ENCODE assay signal across 8 cellular contexts in the genomic region with DNA sequence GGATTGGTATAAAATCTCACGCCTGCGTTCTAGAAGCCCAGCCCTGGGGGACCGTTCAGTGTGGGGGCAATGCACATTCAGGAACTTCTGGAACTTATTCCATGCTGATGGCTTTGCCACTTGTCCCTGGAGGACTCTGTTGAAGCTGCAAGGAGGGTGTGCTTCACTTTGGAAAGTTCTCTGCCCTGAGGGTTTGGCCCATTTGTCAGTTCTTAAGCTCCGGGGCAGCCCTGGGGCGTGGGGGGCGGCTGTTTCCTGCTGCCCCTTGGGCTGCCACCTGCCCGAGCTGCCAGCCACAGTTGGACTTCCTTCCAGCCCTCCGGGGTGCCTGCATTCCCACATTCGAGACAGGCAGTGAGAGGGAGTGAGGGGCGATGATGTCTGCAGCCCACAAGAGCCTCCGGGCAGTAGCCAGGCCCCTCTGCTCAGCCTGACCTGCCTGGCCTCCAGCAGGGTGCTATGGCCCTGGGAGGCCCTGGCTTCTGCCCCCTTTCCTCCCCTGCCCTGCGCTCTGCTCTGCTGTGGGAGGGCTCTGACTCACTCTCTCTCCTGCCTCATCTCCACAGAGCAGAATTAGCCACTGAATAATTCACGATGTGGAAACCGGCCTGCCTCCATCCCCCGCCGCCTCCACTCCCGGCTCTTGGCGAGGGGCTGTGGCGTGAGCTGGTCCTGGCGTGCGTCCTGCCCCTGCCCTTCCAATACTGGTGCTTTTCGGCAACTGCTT. TPM values are rescaled to one million over a fixed set of nuclear protein-coding genes. Genes with fewer than 3 reads are reported as not detected.
DNase-seq lines count a peak whose midpoint lies in the region; ATAC-seq and TF ChIP-seq lines count a peak whose summit lies in the region.

No MANE protein-coding gene starts in this region.

- TF ChIP-seq CTCF in gastroesophageal sphincter (IDR thresholded peaks at IDR 0.05) (no peak), osteocyte (IDR thresholded peaks at IDR 0.05) (no peak)

- H3K4me3 Mint-ChIP-seq in CD8-positive, alpha-beta memory T cell: peak overlapping the region; percentile 83 to 92 (median 88)
- H3K4me3 Mint-ChIP-seq in activated T-helper 17 cell treated with anti-CD3 and anti-CD28 coated beads, Interleukin-2, amount 50 U/mL, for 72 hours: peak overlapping the region; percentile 90
- H3K4me3 Mint-ChIP-seq in osteocyte (ENCODE audit: unreplicated experiment): peak overlapping the region; percentile 94

- no peaks in the 10 kb centered on the region for H3K27me3 ChIP-seq in CD8-positive, alpha-beta memory T cell (ENCODE audit: insufficient read depth, low read length, poor library complexity, severe bottlenecking)
- no peaks in the 10 kb centered on the region for H3K27me3 ChIP-seq in MG63
- no peaks in the 10 kb centered on the region for H3K27me3 ChIP-seq in gastroesophageal sphincter

- H3K9me3 Mint-ChIP-seq in CD8-positive, alpha-beta memory T cell: no peaks in the 10 kb centered on the region
- no peaks in the 10 kb centered on the region for H3K9me3 Mint-ChIP-seq in activated T-helper 17 cell treated with anti-CD3 and anti-CD28 coated beads, Interleukin-2, amount 50 U/mL, for 72 hours
- H3K9me3 Mint-ChIP-seq in osteocyte (ENCODE audit: unreplicated experiment): no peaks in the 10 kb centered on the region

- H3K27ac Mint-ChIP-seq in CD8-positive, alpha-beta memory T cell: peak overlapping the region in 7 of 8 donors; percentile 51 to 86 (median 78)
- peak overlapping the region; percentile 73 for H3K27ac Mint-ChIP-seq in activated T-helper 17 cell treated with anti-CD3 and anti-CD28 coated beads, Interleukin-2, amount 50 U/mL, for 72 hours
- H3K27ac Mint-ChIP-seq in osteocyte (ENCODE audit: unreplicated experiment): peak overlapping the region; percentile 97

- POLR2A ChIA-PET in CD8-positive, alpha-beta memory T cell (lab: Charles Lee): interaction anchor here (0.6 kb wide), 2 partner anchors 31 to 1818 kb away, joined by 3 read pairs; no protein-coding TSS in a partner anchor

- H3K4me1 Mint-ChIP-seq in CD8-positive, alpha-beta memory T cell: peaks cover 17 to 33% (median 17%) of the 10 kb centered on the region in 3 donors
- peaks cover 4% of the 10 kb centered on the region for H3K4me1 Mint-ChIP-seq in activated T-helper 17 cell treated with anti-CD3 and anti-CD28 coated beads, Interleukin-2, amount 50 U/mL, for 72 hours
- H3K4me1 Mint-ChIP-seq in osteocyte (ENCODE audit: unreplicated experiment): peaks cover 65% of the 10 kb centered on the region

- H3K36me3 Mint-ChIP-seq in CD8-positive, alpha-beta memory T cell: no peaks in the 10 kb centered on the region
- H3K36me3 Mint-ChIP-seq in activated T-helper 17 cell treated with anti-CD3 and anti-CD28 coated beads, Interleukin-2, amount 50 U/mL, for 72 hours (ENCODE audit: low read depth): no peaks in the 10 kb centered on the region
- H3K36me3 Mint-ChIP-seq in osteocyte (ENCODE audit: unreplicated experiment): peaks cover 2% of the 10 kb centered on the region

- no peaks in the 10 kb centered on the region for H3K9me3 ChIP-seq in CD8-positive, alpha-beta memory T cell (ENCODE audit: low read length)
- H3K9me3 ChIP-seq in MG63: no peaks in the 10 kb centered on the region
- H3K9me3 ChIP-seq in gastroesophageal sphincter: no peaks in the 10 kb centered on the region

- no peak for TF ChIP-seq EP300 in gastroesophageal sphincter (IDR thresholded peaks at IDR 0.05)

- 8 to 17% methylated on average over 5 to 6 of the region's 22 CpGs for WGBS in gastroesophageal sphincter (ENCODE audit: low coverage in 1 of 2), 2 donors

- peak overlapping the region; percentile 43 for H3K27ac ChIP-seq in CD8-positive, alpha-beta memory T cell (ENCODE audit: low read depth, low read length)
- peak overlapping the region; percentile 4 to 87 (median 82) for H3K27ac ChIP-seq in gastroesophageal sphincter

- ATAC-seq in activated T-helper 17 cell treated with anti-CD3 and anti-CD28 coated beads, Interleukin-2, amount 50 U/mL, for 72 hours (replicated peaks): peak; percentile 64
- ATAC-seq in gastroesophageal sphincter: peak; percentile 53
- no peak for ATAC-seq in HG02678 (IDR thresholded peaks at IDR 0.05; ENCODE audit: unreplicated experiment)

- H3K4me1 ChIP-seq in CD8-positive, alpha-beta memory T cell (ENCODE audit: insufficient read depth, low read length): peaks cover 26% of the 10 kb centered on the region
- H3K4me1 ChIP-seq in gastroesophageal sphincter: peaks cover 0 to 75% (median 26%) of the 10 kb centered on the region in 3 donors

- H3K27me3 Mint-ChIP-seq in CD8-positive, alpha-beta memory T cell: no peaks in the 10 kb centered on the region
- no peaks in the 10 kb centered on the region for H3K27me3 Mint-ChIP-seq in activated T-helper 17 cell treated with anti-CD3 and anti-CD28 coated beads, Interleukin-2, amount 50 U/mL, for 72 hours
- H3K27me3 Mint-ChIP-seq in osteocyte (ENCODE audit: unreplicated experiment): no peaks in the 10 kb centered on the region

- TF ChIP-seq POLR2A in gastroesophageal sphincter (IDR thresholded peaks at IDR 0.05): no peak

- DNase-seq in CD8-positive, alpha-beta memory T cell: no peak
- peak; percentile 95 for DNase-seq in MG63
- DNase-seq in osteocyte (ENCODE audit: extremely low spot score, unreplicated experiment): peak; percentile 91
- DNase-seq in NCI-H748 treated with DMSO at 0.1 percent for 48 hours (lab: John Stamatoyannopoulos, UW): no peak
- no peak for DNase-seq in RPMI8226

- peak overlapping the region; percentile 78 for H3K4me3 ChIP-seq in CD8-positive, alpha-beta memory T cell (ENCODE audit: low read length)
- H3K4me3 ChIP-seq in MG63: peak overlapping the region; percentile 81
- peak overlapping the region; percentile 91 to 93 for H3K4me3 ChIP-seq in gastroesophageal sphincter

- H3K36me3 ChIP-seq in CD8-positive, alpha-beta memory T cell (ENCODE audit: insufficient read depth, low read length): no peaks in the 10 kb centered on the region
- H3K36me3 ChIP-seq in MG63 (peaks cover 13% of the 10 kb centered on the region), gastroesophageal sphincter (no peaks in the 10 kb centered on the region)

- CTCF ChIA-PET in CD8-positive, alpha-beta memory T cell (lab: Charles Lee): no interaction called here

RNA-seq across cellular contexts. Expression of a gene that starts 1.9 kb away (rescaled TPM):
- 10 to 100 TPM; 20.2 to 22.2 TPM for total RNA-seq in CD8-positive, alpha-beta memory T cell
- polyA plus RNA-seq in CD8-positive, alpha-beta memory T cell: 2.1 TPM
- 15.8 and 29.8 TPM in 2 replicates for total RNA-seq in MG63 (2014; rRNA removed; shearing (Covaris generic); ENCODE audit: low replicate concordance)
- total RNA-seq in activated T-helper 17 cell treated with anti-CD3 and anti-CD28 coated beads, Interleukin-2, amount 50 U/mL, for 72 hours: 10 to 100 TPM; 14.3 to 17.9 TPM
- 10 to 100 TPM; 11.2 to 29.8 (median 16.9) TPM for total RNA-seq in gastroesophageal sphincter
- 371 and 376 TPM in 2 replicates for total RNA-seq in osteocyte

RNA-seq across cellular contexts. Expression of a gene that starts 54.3 kb away (rescaled TPM):
- total RNA-seq in CD8-positive, alpha-beta memory T cell: under 1 TPM in 1 of 2 experiments, not detected in 1; 0.07 TPM
- 0.08 TPM for polyA plus RNA-seq in CD8-positive, alpha-beta memory T cell
- total RNA-seq in MG63 (2014; rRNA removed; shearing (Covaris generic); ENCODE audit: low replicate concordance): 0.03 TPM in 1 of 2 replicates, not detected in the other
- under 1 TPM in 1 of 2 donors, not detected in 1; 0.69 TPM for total RNA-seq in activated T-helper 17 cell treated with anti-CD3 and anti-CD28 coated beads, Interleukin-2, amount 50 U/mL, for 72 hours
- total RNA-seq in gastroesophageal sphincter: under 1 TPM; 0.12 to 0.62 (median 0.32) TPM
- total RNA-seq in osteocyte: 5.8 and 6.6 TPM in 2 replicates

Comparison
In these comparisons a context has a peak if more than half of its experiments do, and no peak if none do; other contexts are left out.
1. DNase-seq: peak in MG63 (single experiment) and osteocyte (single experiment); none in CD8-positive, alpha-beta memory T cell (0 of 5), NCI-H748 treated with DMSO at 0.1 percent for 48 hours (single experiment) and RPMI8226 (single experiment).
2. RNA of a gene that starts 1.9 kb away (total RNA-seq): 371 to 376 TPM in osteocyte; 15.8 to 29.8 TPM in MG63, 20.2 to 22.2 TPM in CD8-positive, alpha-beta memory T cell, 11.2 to 29.8 TPM in gastroesophageal sphincter and 14.3 to 17.9 TPM in activated T-helper 17 cell treated with anti-CD3 and anti-CD28 coated beads, Interleukin-2, amount 50 U/mL, for 72 hours; every median in the first group is over 10 times any median in the second.
3. Peak in every context shown above with its lines, with median percentiles within 50 percentile points of each other: H3K4me3 ChIP-seq, H3K27ac Mint-ChIP-seq and H3K4me3 Mint-ChIP-seq.